Comparison of ENCODE assay signal across 7 cellular contexts in the genomic region with DNA sequence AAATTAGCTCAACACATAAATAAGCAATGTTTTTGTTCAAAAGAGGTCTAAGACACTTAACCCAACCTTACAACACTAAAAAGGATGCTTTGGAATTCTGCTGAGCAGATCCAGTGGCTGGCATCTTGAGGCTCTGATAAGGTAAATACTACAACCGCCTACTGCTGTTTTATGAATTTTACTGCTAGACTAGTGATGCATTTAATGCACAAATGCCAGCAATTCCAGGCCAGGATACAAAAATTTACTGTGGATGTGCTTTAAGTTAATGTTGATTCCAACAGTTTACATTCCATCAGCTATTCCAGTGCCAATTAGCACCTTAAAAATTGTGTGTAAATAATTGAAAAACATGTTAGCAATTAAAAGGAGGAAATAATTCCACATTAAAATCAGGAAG.
"Had no signal": no experiment of that assay in that cellular context is flagged by ENCODE, and none has a peak within 500 bp of the region (broad histone marks: within the 10 kb centered on the region; RNA-seq: fewer than 3 reads in every experiment).

No MANE protein-coding gene starts in this region.

- H3K9me3 ChIP-seq: HAP-1 had no signal

- H3K27ac ChIP-seq: GM23248, KMS-11 had no signal

- H3K9ac ChIP-seq: GM23248, KMS-11 had no signal

- H3K36me3 ChIP-seq: HAP-1 had no signal

- ATAC-seq: HCT116 had no signal

- H3K4me3 ChIP-seq: GM23248, HAP-1 had no signal

- DNase-seq: GM23248, GOT3, H7, KBM-7 had no signal

- H3K4me2 ChIP-seq: KMS-11 had no signal
